8 cellular contexts compared by ENCODE assay signal in the genomic region with DNA sequence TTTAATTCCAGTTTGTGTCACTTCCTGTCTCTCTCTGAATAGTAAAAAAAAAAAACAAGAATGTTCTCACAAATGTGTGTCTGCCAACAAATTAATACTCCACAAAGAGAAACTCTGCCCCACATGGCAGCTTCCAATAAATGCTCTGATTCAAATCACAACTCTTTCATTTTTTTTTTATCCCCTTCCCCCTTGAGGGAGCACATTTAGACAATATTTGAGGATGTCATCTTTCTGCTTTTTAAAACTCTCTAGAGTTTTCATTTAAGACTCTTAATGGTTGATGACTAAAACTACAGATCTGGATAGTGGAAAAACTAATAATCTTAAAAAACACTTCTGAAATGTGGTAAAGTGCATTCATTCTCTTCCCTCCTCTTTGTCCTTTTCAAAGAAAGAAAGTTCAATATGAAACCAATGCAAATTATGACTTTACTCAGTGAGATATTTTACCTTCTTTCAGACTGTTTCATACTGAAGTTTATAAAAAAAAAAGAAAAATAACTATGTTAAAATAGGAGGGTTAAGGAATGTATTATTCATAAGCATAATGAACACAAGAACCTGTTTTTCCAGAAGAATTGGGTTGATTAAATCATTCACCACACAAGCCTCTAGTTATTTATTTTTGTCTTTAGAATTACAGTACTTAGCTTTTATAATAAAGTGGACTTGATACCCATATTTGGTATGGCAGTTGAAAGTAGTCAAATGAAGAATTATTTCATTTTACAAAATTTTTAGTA. TPM values are rescaled to one million over a fixed set of nuclear protein-coding genes. Genes with fewer than 3 reads are reported as not detected.
DNase-seq lines count a peak whose midpoint lies in the region; ATAC-seq and TF ChIP-seq lines count a peak whose summit lies in the region.

No MANE protein-coding gene starts in this region.

- H3K4me1 ChIP-seq in left ventricle myocardium inferior = peaks cover 24% of the 10 kb centered on the region

- H3K27ac ChIP-seq in 22Rv1 (peak overlapping the region; percentile 57), left ventricle myocardium inferior (replicated peaks) (peak overlapping the region; percentile 70)

- H3K4me3 Mint-ChIP-seq in stimulated activated naive B cell treated with anti-CD40 and anti-IgM and Interleukin-4, amounts not matched to agents 10 μg/mL and 1 μg/mL and 100 μg/mL, for 72 hours = peak overlapping the region; percentile 23 to 73

- H3K27ac Mint-ChIP-seq in stimulated activated naive B cell treated with anti-CD40 and anti-IgM and Interleukin-4, amounts not matched to agents 10 μg/mL and 1 μg/mL and 100 μg/mL, for 72 hours = peak overlapping the region; percentile 84

- peaks cover 37 to 72% of the 10 kb centered on the region in 2 donors for H3K36me3 Mint-ChIP-seq in stimulated activated naive B cell treated with anti-CD40 and anti-IgM and Interleukin-4, amounts not matched to agents 10 μg/mL and 1 μg/mL and 100 μg/mL, for 72 hours

- H3K4me1 Mint-ChIP-seq in stimulated activated naive B cell treated with anti-CD40 and anti-IgM and Interleukin-4, amounts not matched to agents 10 μg/mL and 1 μg/mL and 100 μg/mL, for 72 hours = peaks cover 26 to 45% of the 10 kb centered on the region in 2 donors

- peak overlapping the region; percentile 36 for H3K4me3 ChIP-seq in left ventricle myocardium inferior

- H3K36me3 ChIP-seq in left ventricle myocardium inferior = peaks cover 3% of the 10 kb centered on the region

- H3K9me3 ChIP-seq in left ventricle myocardium inferior (replicated peaks) = no peaks in the 10 kb centered on the region

- peak; percentile 36 for DNase-seq in activated naive CD4-positive, alpha-beta T cell treated with anti-CD3 and anti-CD28 coated beads, Interleukin-2, amount 50 U/mL, for 16 hours
- DNase-seq in left ventricle myocardium inferior (no peak), GM20000 (ENCODE audit: low spot score) (no peak)
- no peak for DNase-seq in stimulated activated naive B cell treated with anti-CD40 and anti-IgM and Interleukin-4, amounts not matched to agents 10 μg/mL and 1 μg/mL and 100 μg/mL, for 72 hours
- no peak for DNase-seq in NK-92 treated with Interleukin-12 subunit alpha and Interleukin-12 subunit beta, amount 100 ng/mL, for 24 hours (lab: John Stamatoyannopoulos, UW)

- no peaks in the 10 kb centered on the region for H3K9me3 Mint-ChIP-seq in stimulated activated naive B cell treated with anti-CD40 and anti-IgM and Interleukin-4, amounts not matched to agents 10 μg/mL and 1 μg/mL and 100 μg/mL, for 72 hours

- intact Hi-C loops in left ventricle myocardium inferior (cut with micrococcal nuclease) = loop anchor here (10.0 kb wide), 1 partner anchor 999 kb away; the partner anchor contains the start of gene RHOBTB1

- TF ChIP-seq CTCF in 22Rv1 (IDR thresholded peaks at IDR 0.05) (peak; percentile 26; the same call in 1 of the 2 replicates), left ventricle myocardium inferior (IDR thresholded peaks at IDR 0.05; ENCODE audit: borderline replicate concordance) (peak; percentile 35), GM20000 (IDR thresholded peaks at IDR 0.05; ENCODE audit: extremely low read depth, missing control alignments) (no peak)

- no peaks in the 10 kb centered on the region for H3K27me3 ChIP-seq in left ventricle myocardium inferior (ENCODE audit: low read depth)

- ATAC-seq in GM18867 (IDR thresholded peaks at IDR 0.05; ENCODE audit: unreplicated experiment) = peak; percentile 66
- ATAC-seq in HG03354 (IDR thresholded peaks at IDR 0.05; ENCODE audit: poor library complexity, severe bottlenecking, unreplicated experiment) = peak; percentile 53
- ATAC-seq in stimulated activated naive B cell treated with anti-CD40 and anti-IgM and Interleukin-4, amounts not matched to agents 10 μg/mL and 1 μg/mL and 100 μg/mL, for 72 hours (replicated peaks) = peak; percentile 68 to 69

- H3K27me3 Mint-ChIP-seq in stimulated activated naive B cell treated with anti-CD40 and anti-IgM and Interleukin-4, amounts not matched to agents 10 μg/mL and 1 μg/mL and 100 μg/mL, for 72 hours = no peaks in the 10 kb centered on the region

RNA-seq across cellular contexts. Expression of gene ARID5B, which starts 42.4 kb away (rescaled TPM):
- 13.7 TPM for total RNA-seq in left ventricle myocardium inferior
